In the genomic region with DNA sequence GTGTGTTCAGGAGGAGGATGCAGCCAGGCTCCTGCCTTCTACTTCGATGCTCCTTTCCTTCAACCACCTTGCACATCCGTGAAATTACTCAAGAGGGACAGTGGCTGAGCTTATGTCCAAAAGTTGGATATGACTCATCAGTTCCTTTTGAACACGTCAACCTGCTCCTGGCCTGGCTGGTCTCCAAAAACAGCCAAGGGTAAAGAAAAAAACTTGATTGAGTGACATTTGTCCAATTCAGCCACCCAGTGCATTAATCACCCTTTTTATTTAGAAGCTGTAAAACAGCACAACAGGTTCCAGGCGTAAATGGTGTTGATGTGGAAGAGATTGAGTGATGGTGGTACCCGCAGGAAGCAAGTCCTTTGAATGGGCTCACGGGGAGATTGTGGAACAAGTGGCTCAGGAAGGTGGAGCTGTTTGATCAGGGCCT, we compare ENCODE assay signal across 10 cellular contexts.
A peak's percentile ranks its signal among the peaks of the same experiment; 100 is the strongest.
DNase-seq lines count a peak whose midpoint lies in the region; ATAC-seq and TF ChIP-seq lines count a peak whose summit lies in the region.
"Had no signal": no experiment of that assay in that cellular context is flagged by ENCODE, and none has a peak within 500 bp of the region (broad histone marks: within the 10 kb centered on the region; RNA-seq: fewer than 3 reads in every experiment).

No MANE protein-coding gene starts in this region.

- H3K36me3 ChIP-seq in mammary epithelial cell (ENCODE audit: insufficient read depth, low read length) = no peaks in the 10 kb centered on the region
- H3K36me3 ChIP-seq in thyroid gland = no peaks in the 10 kb centered on the region

- 18% methylated on average over 6 of the region's 6 CpGs for WGBS in mammary epithelial cell (ENCODE audit: low coverage, missing lambda C conversion rate)
- 41 to 52% methylated on average over 6 of the region's 6 CpGs for WGBS in thyroid gland, 2 donors

- H3K4me2 ChIP-seq in mammary epithelial cell (ENCODE audit: insufficient read depth, low read depth, low read length) = no peak overlapping the region

- H3K27me3 ChIP-seq in mammary epithelial cell (ENCODE audit: insufficient read depth, low read length) (no peaks in the 10 kb centered on the region), thyroid gland (no peaks in the 10 kb centered on the region)

- peaks cover 72% of the 10 kb centered on the region for H3K4me1 Mint-ChIP-seq in activated T-cell treated with anti-CD3 and anti-CD28 coated beads, Interleukin-2, amount 50 U/mL, for 72 hours (ENCODE audit: low read depth)

- intact Hi-C loops in mammary epithelial cell (cut with micrococcal nuclease) (no loop called here), thyroid gland (cut with DNase I) (no loop called here)

- no peak for TF ChIP-seq CTCF in mammary epithelial cell (conservative IDR thresholded peaks at IDR 0.05 in 1 of 2, IDR thresholded peaks at IDR 0.05 in 1 of 2; ENCODE audit: extremely low read depth in 1 of 2, insufficient read depth in 1 of 2, low read depth in 1 of 2, low read length in 2 of 2)
- TF ChIP-seq CTCF in thyroid gland (IDR thresholded peaks at IDR 0.05) = no peak

- H3K27ac Mint-ChIP-seq in activated T-cell treated with anti-CD3 and anti-CD28 coated beads, Interleukin-2, amount 50 U/mL, for 72 hours = no peak overlapping the region

- H3K9ac ChIP-seq in mammary epithelial cell (ENCODE audit: insufficient read depth, low read length) = no peak overlapping the region

- TF ChIP-seq POLR2A in thyroid gland (IDR thresholded peaks at IDR 0.05) = no peak

- H3K4me3 ChIP-seq in mammary epithelial cell (replicated peaks in 1 of 3; ENCODE audit: insufficient read depth in 1 of 3, low read depth in 2 of 3, low read length in 3 of 3) (no peak overlapping the region), thyroid gland (replicated peaks in 1 of 3) (no peak overlapping the region)

- no peaks in the 10 kb centered on the region for H4K20me1 ChIP-seq in mammary epithelial cell (ENCODE audit: insufficient read depth, low read length)

- no peaks in the 10 kb centered on the region for H3K79me2 ChIP-seq in mammary epithelial cell (ENCODE audit: insufficient read depth, low read length)

- dilution Hi-C loops in mammary epithelial cell (cut with HindIII; ENCODE audit: low sequenced_read_pairs) = no loop called here

- H3K9me3 Mint-ChIP-seq in activated T-cell treated with anti-CD3 and anti-CD28 coated beads, Interleukin-2, amount 50 U/mL, for 72 hours = peaks cover 5 to 6% of the 10 kb centered on the region in 2 donors

- no TSS peak for BruUV-seq in mammary epithelial cell (replicated peaks; lab: Mats Ljungman, UMichigan)

- in situ Hi-C loops in mammary epithelial cell (cut with MboI; ENCODE audit: low sequenced_read_pairs in 2 of 2) = loop anchor here in 1 of 2 donors (25.0 kb wide), 2 partner anchors 99 to 399 kb away; no protein-coding TSS in a partner anchor

- CTCF ChIA-PET in mammary epithelial cell (lab: Charles Lee; ENCODE audit: low non-redundant PET) = no interaction called here

- no peaks in the 10 kb centered on the region for H3K27me3 Mint-ChIP-seq in activated T-cell treated with anti-CD3 and anti-CD28 coated beads, Interleukin-2, amount 50 U/mL, for 72 hours (ENCODE audit: low read depth)
- H3K27me3 Mint-ChIP-seq: CD4-positive, CD25-positive, alpha-beta regulatory T cell had no signal

- no peak overlapping the region for H2AFZ ChIP-seq in mammary epithelial cell (ENCODE audit: low read depth, low read length)

- peaks cover 21 to 46% of the 10 kb centered on the region in 2 donors for H3K36me3 Mint-ChIP-seq in activated T-cell treated with anti-CD3 and anti-CD28 coated beads, Interleukin-2, amount 50 U/mL, for 72 hours (ENCODE audit: insufficient read depth in 2 of 2)

- peak in 1 of 2 donors; percentile 41 for ATAC-seq in activated T-cell treated with anti-CD3 and anti-CD28 coated beads, Interleukin-2, amount 50 U/mL, for 72 hours (replicated peaks in 1 of 2)
- ATAC-seq in HG03520 (IDR thresholded peaks at IDR 0.05; ENCODE audit: unreplicated experiment) = no peak

- H3K27ac ChIP-seq in mammary epithelial cell (ENCODE audit: insufficient read depth, low read depth, low read length) (no peak overlapping the region), thyroid gland (no peak overlapping the region)

- peaks cover 29% of the 10 kb centered on the region for H3K4me1 ChIP-seq in mammary epithelial cell (ENCODE audit: insufficient read depth, low read length)
- peaks cover 0 to 6% of the 10 kb centered on the region in 2 donors for H3K4me1 ChIP-seq in thyroid gland

- H3K4me3 Mint-ChIP-seq in activated T-cell treated with anti-CD3 and anti-CD28 coated beads, Interleukin-2, amount 50 U/mL, for 72 hours = no peak overlapping the region
- H3K4me3 Mint-ChIP-seq: CD4-positive, CD25-positive, alpha-beta regulatory T cell had no signal

- H3K9me3 ChIP-seq in mammary epithelial cell (replicated peaks; ENCODE audit: insufficient read depth, low read length) = no peaks in the 10 kb centered on the region
- no peaks in the 10 kb centered on the region for H3K9me3 ChIP-seq in thyroid gland

- DNase-seq in activated T-cell treated with anti-CD3 and anti-CD28 coated beads, Interleukin-2, amount 50 U/mL, for 72 hours = peak; percentile 25 to 27
- no peak for DNase-seq in activated T-cell treated with anti-CD3 and anti-CD28 coated beads, Interleukin-2, amount 50 U/mL, for 48 hours
- peak; percentile 35 for DNase-seq in NCI-H2107 (lab: John Stamatoyannopoulos, UW)
- peak; percentile 89 for DNase-seq in mammary epithelial cell
- peak; percentile 20 to 45 for DNase-seq in thyroid gland
- DNase-seq in NCI-H526 treated with DMSO at 0.1 percent for 48 hours (lab: John Stamatoyannopoulos, UW) = no peak
- DNase-seq in stimulated activated naive CD4-positive, alpha-beta T cell (lab: John Stamatoyannopoulos, UW) = no peak
- DNase-seq: activated T-cell treated with anti-CD3 and anti-CD28 coated beads for 4 hours; CD4-positive, CD25-positive, alpha-beta regulatory T cell had no signal

Comparison
In these comparisons a context has a peak if more than half of its experiments do, and no peak if none do; other contexts are left out.
1. DNase-seq: peak in activated T-cell treated with anti-CD3 and anti-CD28 coated beads, Interleukin-2, amount 50 U/mL, for 72 hours (2 of 2), NCI-H2107 (single experiment), mammary epithelial cell (single experiment) and thyroid gland (2 of 2); none in activated T-cell treated with anti-CD3 and anti-CD28 coated beads, Interleukin-2, amount 50 U/mL, for 48 hours (0 of 2), NCI-H526 treated with DMSO at 0.1 percent for 48 hours (single experiment) and stimulated activated naive CD4-positive, alpha-beta T cell (0 of 6).